ENCODE assay signal across 12 cellular contexts in the genomic region with DNA sequence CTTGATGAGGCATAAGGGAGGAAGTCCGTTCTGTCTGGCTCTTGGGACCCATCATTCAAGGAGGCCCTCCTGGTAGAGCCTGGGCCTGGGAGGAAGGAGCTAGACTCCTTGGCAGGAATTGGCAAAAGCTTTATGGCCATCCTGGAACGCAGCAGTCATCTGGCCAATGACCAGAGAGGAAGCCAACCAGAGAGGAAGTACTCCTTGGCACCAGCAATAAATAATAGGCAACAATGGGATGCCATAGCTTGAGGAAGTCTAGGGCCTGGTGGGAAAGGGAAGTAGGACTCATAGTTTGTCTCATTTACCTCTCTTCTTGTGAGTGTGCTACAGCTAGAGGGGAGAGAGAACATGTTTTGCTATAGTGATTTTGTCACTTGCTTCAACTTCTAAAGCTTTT. TPM values are rescaled to one million over a fixed set of nuclear protein-coding genes. Genes with fewer than 3 reads are reported as not detected.
DNase-seq lines count a peak whose midpoint lies in the region; ATAC-seq and TF ChIP-seq lines count a peak whose summit lies in the region.
"Had no signal": no experiment of that assay in that cellular context is flagged by ENCODE, and none has a peak within 500 bp of the region (broad histone marks: within the 10 kb centered on the region; RNA-seq: fewer than 3 reads in every experiment).

No MANE protein-coding gene starts in this region.

- no peaks in the 10 kb centered on the region for H3K9me3 ChIP-seq in CD8-positive, alpha-beta T cell (ENCODE audit: low read length)

- no peak overlapping the region for H3K4me3 ChIP-seq in CD8-positive, alpha-beta T cell (ENCODE audit: low read depth, low read length)
- H3K4me3 ChIP-seq: cardiac muscle cell had no signal

- intact Hi-C loops in CD8-positive, alpha-beta T cell (cut with DNase I, micrococcal nuclease): loop anchor here (5.0 to 10.0 kb wide), 3 partner anchors 33 to 264 kb away; partner anchors contain the start of gene MSN (in 1 of the 2)

- peaks cover 17% of the 10 kb centered on the region for H3K36me3 ChIP-seq in CD8-positive, alpha-beta T cell (ENCODE audit: insufficient read depth, low read length)
- H3K36me3 ChIP-seq: cardiac muscle cell had no signal

- H3K27ac ChIP-seq in CD8-positive, alpha-beta T cell (ENCODE audit: low read depth, low read length): no peak overlapping the region
- H3K27ac ChIP-seq: cardiac muscle cell had no signal

- no peak for ATAC-seq in CD8-positive, alpha-beta T cell
- ATAC-seq in activated naive CD8-positive, alpha-beta T cell treated with anti-CD3 and anti-CD28 coated beads, Interleukin-2, amount 10 ng/mL, durations not matched to agents 7 days and 5 days (ENCODE audit: low read depth): no peak
- ATAC-seq in naive thymus-derived CD8-positive, alpha-beta T cell: no peak
- no peak for ATAC-seq in GM21717 (IDR thresholded peaks at IDR 0.05; ENCODE audit: unreplicated experiment)

- H3K4me3 Mint-ChIP-seq in CD8-positive, alpha-beta T cell: peak overlapping the region; percentile 32
- H3K4me3 Mint-ChIP-seq in activated naive CD8-positive, alpha-beta T cell treated with anti-CD3 and anti-CD28 coated beads, Interleukin-2, amount 10 ng/mL, durations not matched to agents 7 days and 5 days: peak overlapping the region; percentile 61
- H3K4me3 Mint-ChIP-seq in naive thymus-derived CD8-positive, alpha-beta T cell: peak overlapping the region in 9 of 10 donors; percentile 15 to 58 (median 45)

- no peak for TF ChIP-seq CTCF in CD8-positive, alpha-beta T cell (IDR thresholded peaks at IDR 0.05)

- DNase-seq in CD8-positive, alpha-beta T cell: no peak
- DNase-seq in Kasumi-1 (lab: John Stamatoyannopoulos, UW) (peak; percentile 7 to 44), kidney tubule cell (ENCODE audit: low spot score) (no peak), midbrain (lab: John Stamatoyannopoulos, UW) (no peak)
- DNase-seq in activated naive CD8-positive, alpha-beta T cell treated with anti-CD3 and anti-CD28 coated beads, Interleukin-2, amount 10 ng/mL, durations not matched to agents 7 days and 5 days: no peak
- DNase-seq in naive thymus-derived CD8-positive, alpha-beta T cell: no peak
- DNase-seq: DMS79, NCI-H146, NCI-H774, SW 1271 had no signal

- H3K4me1 ChIP-seq in CD8-positive, alpha-beta T cell (ENCODE audit: insufficient read depth, low read length): peaks cover 95% of the 10 kb centered on the region

- peak overlapping the region; percentile 90 for H3K27ac Mint-ChIP-seq in CD8-positive, alpha-beta T cell
- peak overlapping the region; percentile 86 for H3K27ac Mint-ChIP-seq in activated naive CD8-positive, alpha-beta T cell treated with anti-CD3 and anti-CD28 coated beads, Interleukin-2, amount 10 ng/mL, durations not matched to agents 7 days and 5 days
- peak overlapping the region; percentile 65 to 96 (median 87) for H3K27ac Mint-ChIP-seq in naive thymus-derived CD8-positive, alpha-beta T cell

- peaks cover 87% of the 10 kb centered on the region for H3K4me1 Mint-ChIP-seq in CD8-positive, alpha-beta T cell (ENCODE audit: low read depth)
- H3K4me1 Mint-ChIP-seq in activated naive CD8-positive, alpha-beta T cell treated with anti-CD3 and anti-CD28 coated beads, Interleukin-2, amount 10 ng/mL, durations not matched to agents 7 days and 5 days: peaks cover 65% of the 10 kb centered on the region
- peaks cover 40 to 96% (median 89%) of the 10 kb centered on the region in 4 donors for H3K4me1 Mint-ChIP-seq in naive thymus-derived CD8-positive, alpha-beta T cell

- peaks cover 78% of the 10 kb centered on the region for H3K36me3 Mint-ChIP-seq in CD8-positive, alpha-beta T cell
- peaks cover 42% of the 10 kb centered on the region for H3K36me3 Mint-ChIP-seq in activated naive CD8-positive, alpha-beta T cell treated with anti-CD3 and anti-CD28 coated beads, Interleukin-2, amount 10 ng/mL, durations not matched to agents 7 days and 5 days
- peaks cover 19 to 72% (median 24%) of the 10 kb centered on the region in 3 donors for H3K36me3 Mint-ChIP-seq in naive thymus-derived CD8-positive, alpha-beta T cell

- POLR2A ChIA-PET in CD8-positive, alpha-beta T cell (lab: Charles Lee): interaction anchor here (1.5 kb wide), 1 partner anchor 53 kb away, joined by 5 read pairs; the partner anchor contains the start of gene MSN
- POLR2A ChIA-PET in activated naive CD8-positive, alpha-beta T cell treated with anti-CD3 and anti-CD28 coated beads, Interleukin-2, amount 10 ng/mL, durations not matched to agents 7 days and 5 days (lab: Charles Lee): interaction anchor here (3.3 kb wide), 1 partner anchor 124 kb away, joined by 13 read pairs; no protein-coding TSS in a partner anchor
- POLR2A ChIA-PET in naive thymus-derived CD8-positive, alpha-beta T cell (lab: Charles Lee): interaction anchor here (0.6 to 3.4 kb wide), 3 partner anchors 23 to 60 kb away, joined by 3 to 22 read pairs (median 3); no protein-coding TSS in a partner anchor

- no peaks in the 10 kb centered on the region for H3K27me3 Mint-ChIP-seq in CD8-positive, alpha-beta T cell (ENCODE audit: low read depth)
- no peaks in the 10 kb centered on the region for H3K27me3 Mint-ChIP-seq in activated naive CD8-positive, alpha-beta T cell treated with anti-CD3 and anti-CD28 coated beads, Interleukin-2, amount 10 ng/mL, durations not matched to agents 7 days and 5 days
- H3K27me3 Mint-ChIP-seq in naive thymus-derived CD8-positive, alpha-beta T cell: no peaks in the 10 kb centered on the region

- CTCF ChIA-PET in CD8-positive, alpha-beta T cell (lab: Charles Lee): interaction anchor here (1.0 kb wide), 1 partner anchor 10 kb away, joined by 4 read pairs; no protein-coding TSS in a partner anchor

- H3K9me3 Mint-ChIP-seq in CD8-positive, alpha-beta T cell: no peaks in the 10 kb centered on the region
- H3K9me3 Mint-ChIP-seq in activated naive CD8-positive, alpha-beta T cell treated with anti-CD3 and anti-CD28 coated beads, Interleukin-2, amount 10 ng/mL, durations not matched to agents 7 days and 5 days: no peaks in the 10 kb centered on the region
- peaks cover 0 to 6% (median 2%) of the 10 kb centered on the region in 9 donors for H3K9me3 Mint-ChIP-seq in naive thymus-derived CD8-positive, alpha-beta T cell

- no peaks in the 10 kb centered on the region for H3K27me3 ChIP-seq in CD8-positive, alpha-beta T cell (ENCODE audit: insufficient read depth, low read length)
- H3K27me3 ChIP-seq: cardiac muscle cell had no signal

RNA-seq across cellular contexts. Expression of gene MSN, which starts 53.1 kb away (rescaled TPM):
- total RNA-seq in CD8-positive, alpha-beta T cell: 100 to 1,000 TPM; 285 to 286 TPM
- total RNA-seq in activated naive CD8-positive, alpha-beta T cell treated with anti-CD3 and anti-CD28 coated beads, Interleukin-2, amount 10 ng/mL, durations not matched to agents 7 days and 5 days: 100 to 1,000 TPM; 483 to 487 TPM
- total RNA-seq in naive thymus-derived CD8-positive, alpha-beta T cell: 100 to 1,000 TPM; 298 to 315 TPM
- 100 to 1,000 TPM; 467 to 552 (median 518) TPM for polyA plus RNA-seq in naive thymus-derived CD8-positive, alpha-beta T cell

Comparison
In these comparisons a context has a peak if more than half of its experiments do, and no peak if none do; other contexts are left out.
1. DNase-seq: peak in Kasumi-1 (2 of 2); none in CD8-positive, alpha-beta T cell (0 of 7), activated naive CD8-positive, alpha-beta T cell treated with anti-CD3 and anti-CD28 coated beads, Interleukin-2, amount 10 ng/mL, durations not matched to agents 7 days and 5 days (single experiment), naive thymus-derived CD8-positive, alpha-beta T cell (0 of 10), kidney tubule cell (single experiment) and midbrain (single experiment).
2. Peak in every context shown above with its lines, with median percentiles within 50 percentile points of each other: H3K27ac Mint-ChIP-seq and H3K4me3 Mint-ChIP-seq.